In genomic region chr3:15307580-15307979, GRCh38 we compare ENCODE assay signal across 2 cellular contexts.
A peak's percentile ranks its signal among the peaks of the same experiment; 100 is the strongest.
TF ChIP-seq lines count a peak whose summit lies in the region.

No MANE protein-coding gene starts in this region.

TF ChIP-seq in HEK293, 187 proteins besides CTCF, POLR2A, EP300 and RAD21:
- TF ChIP-seq ZNF280D (tag by site-specific recombination; IDR thresholded peaks at IDR 0.05) (no peak), ZBTB44 (tag by site-specific recombination; IDR thresholded peaks at IDR 0.05) (0 out of 2 replicates have a peak, but pooled peaks have one; percentile 29)

TF ChIP-seq in H1, 55 proteins besides CTCF, POLR2A, EP300 and RAD21 (continued from another document):
- TF ChIP-seq RBBP5 (IDR thresholded peaks at IDR 0.05; ENCODE audit: borderline replicate concordance, low read depth, low read length) (no peak), TEAD4 (IDR thresholded peaks at IDR 0.05; ENCODE audit: low read depth, low read length) (no peak), NRF1 (IDR thresholded peaks at IDR 0.05; ENCODE audit: low read depth, low read length) (no peak), YY1 (IDR thresholded peaks at IDR 0.05; ENCODE audit: low read depth, low read length) (no peak)
